ENCODE assay signal across 2 cellular contexts in genomic region chr6:36113049-36113448, GRCh38.
TF ChIP-seq lines count a peak whose summit lies in the region.

No MANE protein-coding gene starts in this region.

TF ChIP-seq in HEK293, 187 proteins besides CTCF, POLR2A, EP300 and RAD21:
- TF ChIP-seq ZNF768 (tag by site-specific recombination; IDR thresholded peaks at IDR 0.05) = no peak
- TF ChIP-seq, protein P1, sequence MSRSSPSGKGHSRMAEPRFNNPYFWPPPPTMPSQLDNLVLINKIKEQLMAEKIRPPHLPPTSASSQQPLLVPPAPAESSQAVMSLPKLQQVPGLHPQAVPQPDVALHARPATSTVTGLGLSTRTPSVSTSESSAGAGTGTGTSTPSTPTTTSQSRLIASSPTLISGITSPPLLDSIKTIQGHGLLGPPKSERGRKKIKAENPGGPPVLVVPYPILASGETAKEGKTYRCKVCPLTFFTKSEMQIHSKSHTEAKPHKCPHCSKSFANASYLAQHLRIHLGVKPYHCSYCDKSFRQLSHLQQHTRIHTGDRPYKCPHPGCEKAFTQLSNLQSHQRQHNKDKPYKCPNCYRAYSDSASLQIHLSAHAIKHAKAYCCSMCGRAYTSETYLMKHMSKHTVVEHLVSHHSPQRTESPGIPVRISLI (tag by site-specific recombination; IDR thresholded peaks at IDR 0.05) = peak; percentile 29; the same call in 1 of the 2 replicates

TF ChIP-seq in GM12878, 131 proteins besides CTCF, POLR2A, EP300 and RAD21:
- TF ChIP-seq IKZF2 (IDR thresholded peaks at IDR 0.05) (0 out of 4 replicates have a peak, but pooled peaks of 1 of the 2 experiments have one; percentile 11), SMAD1 (IDR thresholded peaks at IDR 0.05; ENCODE audit: low read depth, partially characterized antibody) (no peak), POU2F2 (IDR thresholded peaks at IDR 0.05; ENCODE audit: borderline replicate concordance, low read depth, low read length) (no peak), ATF7 (IDR thresholded peaks at IDR 0.05; ENCODE audit: low read depth) (no peak), CBFB (IDR thresholded peaks at IDR 0.05; ENCODE audit: low read depth) (no peak), BHLHE40 (IDR thresholded peaks at IDR 0.05; ENCODE audit: borderline replicate concordance in 1 of 2, low read depth in 2 of 2, low read length in 1 of 2) (no peak), MXI1 (IDR thresholded peaks at IDR 0.05; ENCODE audit: low read depth, low read length) (no peak), FOXM1 (IDR thresholded peaks at IDR 0.05; ENCODE audit: low read depth, low read length) (no peak), ESRRA (IDR thresholded peaks at IDR 0.05; ENCODE audit: low read length) (no peak), ZBTB11 (CRISPR knock-in tag; IDR thresholded peaks at IDR 0.05) (no peak), NR2F1 (conservative IDR thresholded peaks at IDR 0.05) (peak; percentile 56; the same call in 1 of the 2 replicates), ZSCAN29 (IDR thresholded peaks at IDR 0.05) (no peak), NR2C1 (IDR thresholded peaks at IDR 0.05) (peak; percentile 47; the same call in 1 of the 2 replicates)
